Comparison of ENCODE assay signal across 9 cellular contexts in the genomic region with DNA sequence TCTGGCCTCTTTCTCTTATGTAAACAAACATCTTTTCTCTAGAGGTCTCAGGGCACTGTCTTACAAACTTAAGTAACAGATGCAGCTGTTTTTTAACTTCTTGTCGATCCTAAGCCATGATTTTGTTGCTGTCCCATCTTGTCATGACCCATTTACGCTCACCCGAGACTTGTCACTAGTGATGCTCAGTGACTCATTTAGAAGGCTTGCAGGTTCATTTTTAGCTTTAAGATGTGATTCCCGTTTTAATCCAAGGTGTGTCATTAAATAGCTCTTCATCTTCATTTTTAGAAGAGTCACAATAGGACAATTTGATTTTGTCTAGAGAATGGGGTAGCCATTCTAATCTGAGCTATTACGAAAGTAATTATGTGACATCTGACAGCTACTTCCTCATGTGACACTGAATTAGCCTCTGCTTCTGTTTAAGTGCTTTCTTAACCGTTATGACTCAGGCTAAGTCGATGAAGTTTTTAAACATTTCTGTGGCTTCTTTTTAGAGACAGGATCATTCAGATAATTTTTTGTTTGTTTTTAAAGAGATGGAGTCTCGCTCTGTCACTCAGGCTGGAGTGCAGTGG. TPM values are rescaled to one million over a fixed set of nuclear protein-coding genes. Genes with fewer than 3 reads are reported as not detected.
A peak's percentile ranks its signal among the peaks of the same experiment; 100 is the strongest.
DNase-seq lines count a peak whose midpoint lies in the region; ATAC-seq lines count a peak whose summit lies in the region.
"Had no signal": no experiment of that assay in that cellular context is flagged by ENCODE, and none has a peak within 500 bp of the region (broad histone marks: within the 10 kb centered on the region; RNA-seq: fewer than 3 reads in every experiment).

No MANE protein-coding gene starts in this region.

- no peak overlapping the region for H3K4me3 Mint-ChIP-seq in stimulated activated naive CD8-positive, alpha-beta T cell treated with anti-CD3 and anti-CD28 coated beads, Interleukin-15, amount 100 ng/mL, for 72 hours

- no peaks in the 10 kb centered on the region for H3K36me3 ChIP-seq in effector memory CD4-positive, alpha-beta T cell (ENCODE audit: control insufficient read depth, insufficient read depth, low read length)

- ATAC-seq in HG03432 (IDR thresholded peaks at IDR 0.05; ENCODE audit: unreplicated experiment), result peak; percentile 72
- ATAC-seq in stimulated activated naive CD8-positive, alpha-beta T cell treated with anti-CD3 and anti-CD28 coated beads, Interleukin-15, amount 100 ng/mL, for 72 hours, result peak; percentile 46

- H3K9me3 ChIP-seq in effector memory CD4-positive, alpha-beta T cell (ENCODE audit: control insufficient read depth, low read length), result no peaks in the 10 kb centered on the region

- H3K27ac ChIP-seq in substantia nigra (ENCODE audit: low read depth, low read length, poor library complexity, severe bottlenecking), result no peak overlapping the region
- H3K27ac ChIP-seq in effector memory CD4-positive, alpha-beta T cell (ENCODE audit: insufficient read depth, low read length, poor library complexity, severe bottlenecking), result no peak overlapping the region

- H3K4me1 Mint-ChIP-seq in stimulated activated naive CD8-positive, alpha-beta T cell treated with anti-CD3 and anti-CD28 coated beads, Interleukin-15, amount 100 ng/mL, for 72 hours, result no peaks in the 10 kb centered on the region

- H3K27me3 Mint-ChIP-seq in stimulated activated naive CD8-positive, alpha-beta T cell treated with anti-CD3 and anti-CD28 coated beads, Interleukin-15, amount 100 ng/mL, for 72 hours, result no peaks in the 10 kb centered on the region

- peak; percentile 40 for DNase-seq in activated CD8-positive, alpha-beta memory T cell treated with anti-CD3 and anti-CD28 coated beads, Interleukin-2, amount 50 U/mL, for 48 hours
- DNase-seq in activated CD8-positive, alpha-beta memory T cell treated with anti-CD3 and anti-CD28 coated beads for 24 hours, result no peak
- peak; percentile 70 for DNase-seq in amniotic epithelial cell (ENCODE audit: low read depth)
- no peak for DNase-seq in stimulated activated naive CD8-positive, alpha-beta T cell treated with anti-CD3 and anti-CD28 coated beads, Interleukin-15, amount 100 ng/mL, for 72 hours
- DNase-seq in substantia nigra (lab: John Stamatoyannopoulos, UW), result no peak
- no peak for DNase-seq in mesenteric fat pad (ENCODE audit: low spot score)
- DNase-seq in effector memory CD4-positive, alpha-beta T cell, result no peak

- no peak overlapping the region for H3K27ac Mint-ChIP-seq in stimulated activated naive CD8-positive, alpha-beta T cell treated with anti-CD3 and anti-CD28 coated beads, Interleukin-15, amount 100 ng/mL, for 72 hours

- H3K4me3 ChIP-seq in effector memory CD4-positive, alpha-beta T cell (ENCODE audit: insufficient read depth, low read depth, low read length, poor library complexity, severe bottlenecking), result no peak overlapping the region

- no peaks in the 10 kb centered on the region for H3K27me3 ChIP-seq in effector memory CD4-positive, alpha-beta T cell (replicated peaks; ENCODE audit: control insufficient read depth, insufficient read depth, low read length, poor library complexity, severe bottlenecking)

- H3K9me3 Mint-ChIP-seq in stimulated activated naive CD8-positive, alpha-beta T cell treated with anti-CD3 and anti-CD28 coated beads, Interleukin-15, amount 100 ng/mL, for 72 hours, result no peaks in the 10 kb centered on the region

- H3K4me1 ChIP-seq in effector memory CD4-positive, alpha-beta T cell (ENCODE audit: control insufficient read depth, insufficient read depth, low read length, poor library complexity, severe bottlenecking), result no peaks in the 10 kb centered on the region

RNA-seq across cellular contexts. Expression of a gene that starts 42.7 kb away (rescaled TPM):
- total RNA-seq in mesenteric fat pad, result not detected
- total RNA-seq: activated CD8-positive, alpha-beta memory T cell treated with anti-CD3 and anti-CD28 coated beads for 36 hours had no signal

RNA-seq across cellular contexts. Expression of a gene that starts 48.7 kb away (rescaled TPM):
- 46.5 TPM for total RNA-seq in mesenteric fat pad

Comparison
In these comparisons a context has a peak if more than half of its experiments do, and no peak if none do; other contexts are left out.
1. DNase-seq: peak in activated CD8-positive, alpha-beta memory T cell treated with anti-CD3 and anti-CD28 coated beads, Interleukin-2, amount 50 U/mL, for 48 hours (single experiment) and amniotic epithelial cell (single experiment); none in activated CD8-positive, alpha-beta memory T cell treated with anti-CD3 and anti-CD28 coated beads for 24 hours (single experiment), stimulated activated naive CD8-positive, alpha-beta T cell treated with anti-CD3 and anti-CD28 coated beads, Interleukin-15, amount 100 ng/mL, for 72 hours (0 of 2), substantia nigra (0 of 49), mesenteric fat pad (single experiment) and effector memory CD4-positive, alpha-beta T cell (0 of 3).